In the genomic region with DNA sequence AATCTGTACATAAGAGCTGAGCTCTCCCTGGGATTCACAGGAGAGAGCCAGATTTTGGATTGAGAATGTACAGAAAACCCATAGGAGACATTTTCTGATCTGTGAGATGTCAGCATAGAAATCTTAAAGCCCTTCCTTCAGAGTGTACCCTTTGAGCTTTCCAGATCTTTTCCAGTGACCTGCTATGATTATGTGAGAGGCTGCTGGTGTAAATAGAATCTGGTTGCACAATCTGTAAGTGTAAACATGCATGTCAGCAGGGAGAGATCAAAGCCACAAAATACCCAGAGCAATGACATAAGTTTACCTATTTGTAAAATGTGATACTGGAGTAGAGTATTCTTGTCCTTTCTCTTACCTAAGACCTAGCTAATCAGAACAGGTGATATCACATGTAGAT, we compare ENCODE assay signal across 4 cellular contexts.
A peak's percentile ranks its signal among the peaks of the same experiment; 100 is the strongest.
DNase-seq lines count a peak whose midpoint lies in the region; ATAC-seq, FAIRE-seq and TF ChIP-seq lines count a peak whose summit lies in the region.
"Not testable (repeated sequence)": the region's sequence is repeated elsewhere in the genome, so short reads cannot be mapped to it uniquely, and the experiment has no call there.

No MANE protein-coding gene starts in this region.

- CTCF ChIA-PET in PC-3 (lab: Charles Lee); HepG2 (lab: Yijun Ruan, JAX; ENCODE audit: low intra/inter-chr PET ratio, low total read pairs): not testable (repeated sequence)

- not testable (repeated sequence) for TF ChIP-seq POLR2A in HepG2 (IDR thresholded peaks at IDR 0.05; ENCODE audit: insufficient read depth in 1 of 2, low read depth in 2 of 2, low read length in 2 of 2)

- not testable (repeated sequence) for TF ChIP-seq RAD21 in HepG2 (CRISPR knock-in tag; IDR thresholded peaks at IDR 0.05)

- not testable (repeated sequence) for H3K79me2 ChIP-seq in PC-3 (ENCODE audit: low read length); HepG2 (ENCODE audit: insufficient read depth, low read length)

- not testable (repeated sequence) for TF ChIP-seq CTCF in PC-3 (conservative IDR thresholded peaks at IDR 0.05; ENCODE audit: low read depth, low read length); bronchial epithelial cell (IDR thresholded peaks at IDR 0.05; ENCODE audit: insufficient read depth, low read length, severe bottlenecking); epithelial cell of esophagus (IDR thresholded peaks at IDR 0.05; ENCODE audit: insufficient read depth, low read depth, low read length, missing control alignments); HepG2 (CRISPR knock-in tag; IDR thresholded peaks at IDR 0.05)

- not testable (repeated sequence) for ATAC-seq in PC-3, HepG2

- H3K9me2 ChIP-seq in PC-3 (replicated peaks; ENCODE audit: low read length): not testable (repeated sequence)

- H3K4me3 ChIP-seq in PC-3 (ENCODE audit: low read length); bronchial epithelial cell (ENCODE audit: low read depth, low read length); epithelial cell of esophagus (ENCODE audit: low read length); HepG2 (replicated peaks in 1 of 3; ENCODE audit: insufficient read depth in 1 of 3, low read depth in 2 of 3, low read length in 3 of 3): not testable (repeated sequence)

- in situ Hi-C loops in HepG2 (cut with HindIII; ENCODE audit: extremely low pct_ligation_motif_present, low pct_unique_long_range_greater_than_20kb): not testable (repeated sequence)

- not testable (repeated sequence) for H3K4me2 ChIP-seq in PC-3 (ENCODE audit: low read length); HepG2 (ENCODE audit: low read depth, low read length)

- not testable (repeated sequence) for H3K36me3 ChIP-seq in PC-3 (ENCODE audit: low read depth, low read length); bronchial epithelial cell (ENCODE audit: control insufficient read depth, insufficient read depth, low read length); HepG2 (replicated peaks in 1 of 2; ENCODE audit: control insufficient read depth in 1 of 2, insufficient read depth in 2 of 2, low read length in 2 of 2)

- POLR2A ChIA-PET in PC-3 (lab: Charles Lee; ENCODE audit: unreplicated experiment); HepG2 (lab: Yijun Ruan, JAX): not testable (repeated sequence)

- peak; percentile 0 for DNase-seq in PC-3
- DNase-seq in bronchial epithelial cell (ENCODE audit: low read depth): peak; percentile 0
- DNase-seq in epithelial cell of esophagus (ENCODE audit: low read depth): peak; percentile 0
- DNase-seq in HepG2 (ENCODE audit: low spot score): not testable (repeated sequence)

- H3K27me3 ChIP-seq in PC-3 (ENCODE audit: low read length); bronchial epithelial cell (ENCODE audit: control insufficient read depth, insufficient read depth, low read length); HepG2 (ENCODE audit: control insufficient read depth in 1 of 2, insufficient read depth in 2 of 2, low read length in 2 of 2): not testable (repeated sequence)

- H3K27ac ChIP-seq in PC-3 (ENCODE audit: low read length); HepG2 (ENCODE audit: extremely low read length, insufficient read depth, low read length): not testable (repeated sequence)

- H3K9ac ChIP-seq in PC-3 (ENCODE audit: low read length); HepG2 (ENCODE audit: insufficient read depth, low read depth, low read length): not testable (repeated sequence)

- H3K9me3 ChIP-seq in PC-3 (ENCODE audit: low read length); HepG2 (ENCODE audit: low read length): not testable (repeated sequence)

- not testable (repeated sequence) for H3F3A ChIP-seq in PC-3 (ENCODE audit: low read length, unreplicated experiment)

- intact Hi-C loops in PC-3 (cut with micrococcal nuclease); HepG2 (cut with micrococcal nuclease; ENCODE audit: unreplicated experiment): not testable (repeated sequence)

- TF ChIP-seq EP300 in HepG2 (IDR thresholded peaks at IDR 0.05; ENCODE audit: low read depth in 2 of 2, low read length in 2 of 2); HepG2 (CRISPR knock-in tag; IDR thresholded peaks at IDR 0.05; ENCODE audit: borderline replicate concordance): not testable (repeated sequence)

- not testable (repeated sequence) for H2AFZ ChIP-seq in PC-3 (ENCODE audit: low read length); HepG2 (ENCODE audit: low read length)

- FAIRE-seq in bronchial epithelial cell (lab: Jason Lieb, UNC); HepG2 (lab: Jason Lieb, UNC): not testable (repeated sequence)

- H3K4me1 ChIP-seq in PC-3 (ENCODE audit: insufficient read depth, low read length); HepG2 (ENCODE audit: insufficient read depth, low read length): not testable (repeated sequence)

- not testable (repeated sequence) for BruUV-seq in PC-3 (replicated peaks; lab: Mats Ljungman, UMichigan); HepG2 (replicated peaks; lab: Mats Ljungman, UMichigan)

- not testable (repeated sequence) for H4K20me1 ChIP-seq in PC-3 (ENCODE audit: low read length); HepG2 (ENCODE audit: insufficient read depth, low read length)

TF ChIP-seq in HepG2, 621 proteins besides CTCF, POLR2A, EP300 and RAD21:
- TF ChIP-seq HMG20A (CRISPR knock-in tag; IDR thresholded peaks at IDR 0.05; ENCODE audit: borderline replicate concordance) (0 out of 2 replicates have a peak, but pooled peaks have one; percentile 31), FOXK1 (CRISPR knock-in tag; IDR thresholded peaks at IDR 0.05; ENCODE audit: borderline replicate concordance, low read depth) (0 out of 2 replicates have a peak, but pooled peaks have one; percentile 17), FOXA3 (CRISPR knock-in tag; IDR thresholded peaks at IDR 0.05) (peak; percentile 55; the same call in 1 of the 2 replicates), CEBPG (CRISPR knock-in tag; IDR thresholded peaks at IDR 0.05) (0 out of 2 replicates have a peak, but pooled peaks have one; percentile 42), FOXP1 (CRISPR knock-in tag; IDR thresholded peaks at IDR 0.05) (peak; percentile 72), FOXA1 (IDR thresholded peaks at IDR 0.05) (0 out of 2 replicates have a peak, but pooled peaks have one; percentile 8), FOXA1 (CRISPR knock-in tag; IDR thresholded peaks at IDR 0.05) (0 out of 2 replicates have a peak, but pooled peaks have one; percentile 5)
- TF ChIP-seq, protein P1, sequence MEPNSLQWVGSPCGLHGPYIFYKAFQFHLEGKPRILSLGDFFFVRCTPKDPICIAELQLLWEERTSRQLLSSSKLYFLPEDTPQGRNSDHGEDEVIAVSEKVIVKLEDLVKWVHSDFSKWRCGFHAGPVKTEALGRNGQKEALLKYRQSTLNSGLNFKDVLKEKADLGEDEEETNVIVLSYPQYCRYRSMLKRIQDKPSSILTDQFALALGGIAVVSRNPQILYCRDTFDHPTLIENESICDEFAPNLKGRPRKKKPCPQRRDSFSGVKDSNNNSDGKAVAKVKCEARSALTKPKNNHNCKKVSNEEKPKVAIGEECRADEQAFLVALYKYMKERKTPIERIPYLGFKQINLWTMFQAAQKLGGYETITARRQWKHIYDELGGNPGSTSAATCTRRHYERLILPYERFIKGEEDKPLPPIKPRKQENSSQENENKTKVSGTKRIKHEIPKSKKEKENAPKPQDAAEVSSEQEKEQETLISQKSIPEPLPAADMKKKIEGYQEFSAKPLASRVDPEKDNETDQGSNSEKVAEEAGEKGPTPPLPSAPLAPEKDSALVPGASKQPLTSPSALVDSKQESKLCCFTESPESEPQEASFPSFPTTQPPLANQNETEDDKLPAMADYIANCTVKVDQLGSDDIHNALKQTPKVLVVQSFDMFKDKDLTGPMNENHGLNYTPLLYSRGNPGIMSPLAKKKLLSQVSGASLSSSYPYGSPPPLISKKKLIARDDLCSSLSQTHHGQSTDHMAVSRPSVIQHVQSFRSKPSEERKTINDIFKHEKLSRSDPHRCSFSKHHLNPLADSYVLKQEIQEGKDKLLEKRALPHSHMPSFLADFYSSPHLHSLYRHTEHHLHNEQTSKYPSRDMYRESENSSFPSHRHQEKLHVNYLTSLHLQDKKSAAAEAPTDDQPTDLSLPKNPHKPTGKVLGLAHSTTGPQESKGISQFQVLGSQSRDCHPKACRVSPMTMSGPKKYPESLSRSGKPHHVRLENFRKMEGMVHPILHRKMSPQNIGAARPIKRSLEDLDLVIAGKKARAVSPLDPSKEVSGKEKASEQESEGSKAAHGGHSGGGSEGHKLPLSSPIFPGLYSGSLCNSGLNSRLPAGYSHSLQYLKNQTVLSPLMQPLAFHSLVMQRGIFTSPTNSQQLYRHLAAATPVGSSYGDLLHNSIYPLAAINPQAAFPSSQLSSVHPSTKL (CRISPR knock-in tag; IDR thresholded peaks at IDR 0.05): peak; percentile 34; the same call in 1 of the 2 replicates
- not testable (repeated sequence) for TF ChIP-seq FOXP1 (IDR thresholded peaks at IDR 0.05)
